In genomic region chr12:95859344-95859816, GRCh38 we compare ENCODE assay signal across 9 cellular contexts. TPM values are rescaled to one million over a fixed set of nuclear protein-coding genes. Genes with fewer than 3 reads are reported as not detected.
DNase-seq lines count a peak whose midpoint lies in the region; ATAC-seq, FAIRE-seq and TF ChIP-seq lines count a peak whose summit lies in the region.
"Had no signal": no experiment of that assay in that cellular context is flagged by ENCODE, and none has a peak within 500 bp of the region (broad histone marks: within the 10 kb centered on the region; RNA-seq: fewer than 3 reads in every experiment).

No MANE protein-coding gene starts in this region.

- H3K9me3 Mint-ChIP-seq in activated CD4-positive, alpha-beta memory T cell treated with anti-CD3 and anti-CD28 coated beads for 36 hours, result no peaks in the 10 kb centered on the region
- H3K9me3 Mint-ChIP-seq: naive B cell had no signal

- no peak for TF ChIP-seq POLR2A in A549 (IDR thresholded peaks at IDR 0.05; ENCODE audit: low read length)

- H3K4me1 Mint-ChIP-seq in activated CD4-positive, alpha-beta memory T cell treated with anti-CD3 and anti-CD28 coated beads for 36 hours (ENCODE audit: low read depth), result peaks cover 40% of the 10 kb centered on the region

- H3K27ac ChIP-seq in A549, result peak overlapping the region; percentile 86 to 91
- H3K27ac ChIP-seq in KMS-11, result peak overlapping the region; percentile 51
- peak overlapping the region; percentile 79 for H3K27ac ChIP-seq in hepatocyte
- peak overlapping the region; percentile 60 to 73 for H3K27ac ChIP-seq in small intestine (ENCODE audit: low read depth in 1 of 2, low read length in 1 of 2)

- FAIRE-seq in A549 (lab: Jason Lieb, UNC) (no peak), small intestine (lab: Jason Lieb, UNC) (no peak)

- H3K36me3 Mint-ChIP-seq in activated CD4-positive, alpha-beta memory T cell treated with anti-CD3 and anti-CD28 coated beads for 36 hours, result peaks cover 33% of the 10 kb centered on the region

- H3K36me3 ChIP-seq in KMS-11 (ENCODE audit: insufficient read depth) (peaks cover 4% of the 10 kb centered on the region; the same call in 1 of the 2 replicates), hepatocyte (replicated peaks; ENCODE audit: insufficient read depth, low read depth) (peaks cover 4% of the 10 kb centered on the region), small intestine (ENCODE audit: control insufficient read depth in 2 of 2, insufficient read depth in 2 of 2, low read length in 2 of 2) (peaks cover 0 to 7% of the 10 kb centered on the region in 2 donors)

- intact Hi-C loops in activated CD4-positive, alpha-beta memory T cell treated with anti-CD3 and anti-CD28 coated beads for 36 hours (cut with micrococcal nuclease), result loop anchor here (5.0 to 10.0 kb wide), 5 partner anchors 138 to 1045 kb away; partner anchors contain the start of genes CFAP54, ELK3, FGD6 and HAL

- POLR2A ChIA-PET in A549 (lab: Yijun Ruan, JAX), result interaction anchor here (1.6 kb wide), 1 partner anchor 83 kb away, joined by 11 read pairs; the partner anchor contains the start of genes AMDHD1 and CCDC38
- POLR2A ChIA-PET in activated CD4-positive, alpha-beta memory T cell treated with anti-CD3 and anti-CD28 coated beads for 36 hours (lab: Charles Lee), result interaction anchor here (2.0 kb wide), 1 partner anchor 29 kb away, joined by 6 read pairs; no protein-coding TSS in a partner anchor

- H2AFZ ChIP-seq in KMS-11 (ENCODE audit: low read depth), result peak overlapping the region; percentile 81
- H2AFZ ChIP-seq in hepatocyte, result peak overlapping the region; percentile 86

- DNase-seq in A549 (ENCODE audit: low read depth in 1 of 2, low spot score in 1 of 2) (peak; percentile 38 to 50), GM12865 (ENCODE audit: low read depth) (peak; percentile 44), hepatocyte (ENCODE audit: low spot score) (peak; percentile 24), small intestine (peak; percentile 19), activated gamma-delta T cell treated with Interleukin-2 at 50 U/mL for 16 hours (no peak), T1000 (lab: John Stamatoyannopoulos, UW) (no peak)
- peak; percentile 44 for DNase-seq in activated CD4-positive, alpha-beta memory T cell treated with anti-CD3 and anti-CD28 coated beads for 36 hours

- no peaks in the 10 kb centered on the region for H3K9me2 ChIP-seq in hepatocyte (replicated peaks; ENCODE audit: insufficient read depth)

- no peak for TF ChIP-seq EP300 in A549 (IDR thresholded peaks at IDR 0.05)

- H4K20me1 ChIP-seq in KMS-11 (ENCODE audit: insufficient read depth) (no peaks in the 10 kb centered on the region), hepatocyte (ENCODE audit: insufficient read depth, poor library complexity, severe bottlenecking) (no peaks in the 10 kb centered on the region)

- H3K9me3 ChIP-seq in A549, result peaks cover 12% of the 10 kb centered on the region
- no peaks in the 10 kb centered on the region for H3K9me3 ChIP-seq in hepatocyte (ENCODE audit: low read depth)
- no peaks in the 10 kb centered on the region for H3K9me3 ChIP-seq in small intestine (ENCODE audit: control insufficient read depth, low read depth)

- TF ChIP-seq CTCF in A549 (IDR thresholded peaks at IDR 0.05), result no peak
- TF ChIP-seq CTCF in GM12865 (IDR thresholded peaks at IDR 0.05; ENCODE audit: insufficient read depth, low read depth, low read length, missing control alignments), result no peak
- no peak for TF ChIP-seq CTCF in KMS-11 (conservative IDR thresholded peaks at IDR 0.05; ENCODE audit: low read depth, low read length)
- TF ChIP-seq CTCF in hepatocyte (IDR thresholded peaks at IDR 0.05; ENCODE audit: poor library complexity), result no peak

- peak overlapping the region; percentile 90 for H3K4me2 ChIP-seq in A549
- peak overlapping the region; percentile 83 for H3K4me2 ChIP-seq in KMS-11
- peak overlapping the region; percentile 92 for H3K4me2 ChIP-seq in hepatocyte

- no peak overlapping the region for H3K27ac Mint-ChIP-seq in activated CD4-positive, alpha-beta memory T cell treated with anti-CD3 and anti-CD28 coated beads for 36 hours

- H3K4me3 Mint-ChIP-seq in activated CD4-positive, alpha-beta memory T cell treated with anti-CD3 and anti-CD28 coated beads for 36 hours, result no peak overlapping the region
- H3K4me3 Mint-ChIP-seq: naive B cell had no signal

- CTCF ChIA-PET in A549 (lab: Yijun Ruan, JAX), result interaction anchor here (1.1 to 1.9 kb wide), 2 partner anchors 10 to 277 kb away, joined by 4 to 6 read pairs; no protein-coding TSS in a partner anchor
- CTCF ChIA-PET in activated CD4-positive, alpha-beta memory T cell treated with anti-CD3 and anti-CD28 coated beads for 36 hours (lab: Charles Lee), result interaction anchor here (1.1 kb wide), 1 partner anchor 83 kb away, joined by 3 read pairs; the partner anchor contains the start of gene CCDC38

- H3K9ac ChIP-seq in KMS-11, result peak overlapping the region; percentile 75

- TF ChIP-seq RAD21 in A549 (conservative IDR thresholded peaks at IDR 0.05 in 1 of 2, IDR thresholded peaks at IDR 0.05 in 1 of 2), result no peak

- peaks cover 37% of the 10 kb centered on the region for H3K79me2 ChIP-seq in KMS-11 (ENCODE audit: insufficient read depth, low read depth)
- H3K79me2 ChIP-seq in hepatocyte, result peaks cover 50% of the 10 kb centered on the region

- peak; percentile 44 to 59; a peak in 5 of 6 replicates for ATAC-seq in A549

- H3K4me1 ChIP-seq in A549 (peaks cover 14% of the 10 kb centered on the region; the same call in 1 of the 3 replicates), KMS-11 (ENCODE audit: low read depth, poor library complexity, severe bottlenecking) (peaks cover 10% of the 10 kb centered on the region), hepatocyte (ENCODE audit: insufficient read depth) (peaks cover 8% of the 10 kb centered on the region), small intestine (ENCODE audit: control insufficient read depth in 2 of 2, insufficient read depth in 1 of 2, low read depth in 1 of 2, low read length in 1 of 2) (peaks cover 0 to 11% of the 10 kb centered on the region in 2 donors)

- 13% methylated on average over 13 of the region's 13 CpGs for WGBS in A549 (ENCODE audit: missing lambda C conversion rate)
- 2% methylated on average over 13 of the region's 13 CpGs for WGBS in hepatocyte (ENCODE audit: low lambda C conversion rate, missing lambda C conversion rate)
- WGBS in small intestine, 3 donors, result 0 to 1% (median 0%) methylated on average over 13 of the region's 13 CpGs

- H3K4me3 ChIP-seq in A549 (peak overlapping the region; percentile 67), GM12865 (ENCODE audit: low read depth, low read length) (peak overlapping the region; percentile 86), KMS-11 (IDR thresholded peaks at IDR 0.05; ENCODE audit: insufficient read depth, low read depth, low read length) (no peak overlapping the region), hepatocyte (peak overlapping the region; percentile 58), small intestine (ENCODE audit: low read depth in 1 of 2, low read length in 2 of 2) (peak overlapping the region; percentile 63 to 69)

- peaks cover 4% of the 10 kb centered on the region for H3K27me3 Mint-ChIP-seq in activated CD4-positive, alpha-beta memory T cell treated with anti-CD3 and anti-CD28 coated beads for 36 hours

- H3K27me3 ChIP-seq in KMS-11 (ENCODE audit: insufficient read depth, low read depth) (no peaks in the 10 kb centered on the region), hepatocyte (no peaks in the 10 kb centered on the region), small intestine (ENCODE audit: control insufficient read depth in 2 of 2, insufficient read depth in 2 of 2, low read length in 2 of 2) (no peaks in the 10 kb centered on the region)

TF ChIP-seq in A549, 52 proteins besides CTCF, POLR2A, EP300 and RAD21:
- TF ChIP-seq HMGXB4 (CRISPR knock-in tag; IDR thresholded peaks at IDR 0.05; ENCODE audit: borderline replicate concordance), result no peak
- no peak for TF ChIP-seq RNF2 (IDR thresholded peaks at IDR 0.05; ENCODE audit: borderline replicate concordance, low read depth)
- TF ChIP-seq CHD4 (IDR thresholded peaks at IDR 0.05; ENCODE audit: borderline replicate concordance), result no peak
- no peak for TF ChIP-seq PBX3 (IDR thresholded peaks at IDR 0.05)
- TF ChIP-seq TFCP2L1 (CRISPR knock-in tag; IDR thresholded peaks at IDR 0.05), result 0 out of 2 replicates have a peak, but pooled peaks have one; percentile 6
- no peak for TF ChIP-seq JUNB (IDR thresholded peaks at IDR 0.05)

RNA-seq across cellular contexts. Expression of gene SNRPF, which starts 0.6 kb away (rescaled TPM):
- polyA plus RNA-seq in A549 (2011; rRNA removed) (45.8 and 66.3 TPM in 2 replicates), A549 (2017; fragmentation: RNase III; extraction: RNeasy Plus Mini Kit Qiagen cat#74134 plus additional on column Dnase treatment) (204 to 221 TPM (median 204 TPM) in 3 replicates), hepatocyte (54.4 and 54.6 TPM in 2 replicates), small intestine (10 to 100 TPM; 18.9 to 61.9 (median 24.6) TPM)
- polyA plus RNA-seq in A549 (2012; cell fraction: cytosol; rRNA removed), result 105 and 161 TPM in 2 replicates
- 22.7 and 23.3 TPM in 2 replicates for polyA plus RNA-seq in A549 (2012; cell fraction: nucleus; rRNA removed)
- polyA minus RNA-seq in A549 (2011; rRNA and poly(A)+ RNA removed), result 15.3 and 16.7 TPM in 2 replicates
- total RNA-seq in activated CD4-positive, alpha-beta memory T cell treated with anti-CD3 and anti-CD28 coated beads for 36 hours, result 10 to 100 TPM; 45.4 to 46.0 TPM
- 10.9 and 20.0 TPM in 2 replicates for total RNA-seq in hepatocyte

Comparison
In these comparisons a context has a peak if more than half of its experiments do, and no peak if none do; other contexts are left out.
1. DNase-seq: peak in A549 (2 of 2), GM12865 (single experiment), activated CD4-positive, alpha-beta memory T cell treated with anti-CD3 and anti-CD28 coated beads for 36 hours (single experiment), hepatocyte (single experiment) and small intestine (single experiment); none in activated gamma-delta T cell treated with Interleukin-2 at 50 U/mL for 16 hours (single experiment) and T1000 (single experiment).
2. Peak in every context shown above with its lines, with median percentiles within 50 percentile points of each other: H3K27ac ChIP-seq and H3K4me2 ChIP-seq.